Comparison of ENCODE assay signal across 23 cellular contexts in the genomic region with DNA sequence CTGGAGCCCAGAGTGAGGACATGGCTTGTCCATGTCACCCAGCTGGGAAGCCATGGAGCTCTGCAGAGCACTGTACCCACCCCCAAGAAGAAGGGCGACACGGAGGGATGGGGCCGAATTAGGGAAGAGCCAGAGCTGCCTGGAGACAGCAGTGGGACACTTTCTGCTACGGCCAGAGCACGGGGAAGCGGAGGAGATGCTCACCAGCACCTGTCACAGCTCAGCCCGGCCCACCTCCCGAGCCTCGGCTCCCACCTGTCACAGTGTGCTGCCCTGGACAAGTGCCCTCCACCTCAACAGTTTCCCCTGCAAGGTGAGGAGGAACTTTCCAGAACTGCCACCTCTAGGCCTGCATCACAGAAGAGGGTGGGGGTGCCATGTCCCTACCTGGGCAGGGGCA.
"Had no signal": no experiment of that assay in that cellular context is flagged by ENCODE, and none has a peak within 500 bp of the region (broad histone marks: within the 10 kb centered on the region; RNA-seq: fewer than 3 reads in every experiment).

No MANE protein-coding gene starts in this region.

- H3K27ac ChIP-seq: coronary artery, left lung, lower lobe of right lung, prostate gland, sigmoid colon, spleen, thoracic aorta, tibial nerve, upper lobe of left lung had no signal

- H3K36me3 ChIP-seq: left lung, lower lobe of right lung, prostate gland, sigmoid colon, spleen, thoracic aorta, tibial nerve, upper lobe of left lung had no signal

- DNase-seq: dermis blood vessel endothelial cell; effector memory CD4-positive, alpha-beta T cell; erythroblast; lower lobe of right lung; nephron progenitor cell; sigmoid colon; spleen; stimulated activated CD4-positive, alpha-beta T cell treated with anti-CD3 and anti-CD28 coated beads, Interleukin-4, amount 100 ng/mL, for 4 hours; stimulated activated naive B cell treated with anti-CD40 and anti-IgM and Interleukin-4, amounts not matched to agents 10 μg/mL and 1 μg/mL and 100 μg/mL, for 72 hours had no signal

- H3K27ac Mint-ChIP-seq: naive thymus-derived CD8-positive, alpha-beta T cell; stimulated activated naive B cell treated with anti-CD40 and anti-IgM and Interleukin-4, amounts not matched to agents 10 μg/mL and 1 μg/mL and 100 μg/mL, for 72 hours; stimulated activated naive CD8-positive, alpha-beta T cell treated with anti-CD3 and anti-CD28 coated beads, Interleukin-15, Interleukin-2, amounts not matched to agents 100 ng/mL and 50 ng/mL, for 24 hours had no signal

- H3K9me3 ChIP-seq: left lung, lower lobe of right lung, prostate gland, sigmoid colon, spleen, thoracic aorta, tibial nerve, upper lobe of left lung had no signal

- H3K27me3 ChIP-seq: left lung, sigmoid colon, spleen, tibial nerve, upper lobe of left lung had no signal

- H3K36me3 Mint-ChIP-seq: stimulated activated naive B cell treated with anti-CD40 and anti-IgM and Interleukin-4, amounts not matched to agents 10 μg/mL and 1 μg/mL and 100 μg/mL, for 72 hours had no signal

- H3K9me3 Mint-ChIP-seq: central memory CD8-positive, alpha-beta T cell; naive thymus-derived CD8-positive, alpha-beta T cell; nephron progenitor cell; stimulated activated naive B cell treated with anti-CD40 and anti-IgM and Interleukin-4, amounts not matched to agents 10 μg/mL and 1 μg/mL and 100 μg/mL, for 72 hours; stimulated activated naive CD8-positive, alpha-beta T cell treated with anti-CD3 and anti-CD28 coated beads, Interleukin-15, Interleukin-2, amounts not matched to agents 100 ng/mL and 50 ng/mL, for 24 hours had no signal

- H3K4me3 ChIP-seq: coronary artery, left lung, lower lobe of right lung, prostate gland, sigmoid colon, spleen, thoracic aorta, tibial nerve, upper lobe of left lung had no signal

- ATAC-seq: left lung; lower lobe of right lung; naive thymus-derived CD8-positive, alpha-beta T cell; right cardiac atrium; stimulated activated naive B cell treated with anti-CD40 and anti-IgM and Interleukin-4, amounts not matched to agents 10 μg/mL and 1 μg/mL and 100 μg/mL, for 72 hours had no signal

- H3K4me3 Mint-ChIP-seq: central memory CD8-positive, alpha-beta T cell; naive thymus-derived CD8-positive, alpha-beta T cell; nephron progenitor cell; stimulated activated naive B cell treated with anti-CD40 and anti-IgM and Interleukin-4, amounts not matched to agents 10 μg/mL and 1 μg/mL and 100 μg/mL, for 72 hours; stimulated activated naive CD8-positive, alpha-beta T cell treated with anti-CD3 and anti-CD28 coated beads, Interleukin-15, Interleukin-2, amounts not matched to agents 100 ng/mL and 50 ng/mL, for 24 hours had no signal

- H3K4me1 Mint-ChIP-seq: central memory CD8-positive, alpha-beta T cell had no signal

- H3K4me1 ChIP-seq: left lung, lower lobe of right lung, prostate gland, sigmoid colon, upper lobe of left lung had no signal

- FAIRE-seq: endometrium, frontal cortex, keratinocyte, urothelium cell line had no signal

- H3K27me3 Mint-ChIP-seq: central memory CD8-positive, alpha-beta T cell; naive thymus-derived CD8-positive, alpha-beta T cell; stimulated activated naive B cell treated with anti-CD40 and anti-IgM and Interleukin-4, amounts not matched to agents 10 μg/mL and 1 μg/mL and 100 μg/mL, for 72 hours; stimulated activated naive CD8-positive, alpha-beta T cell treated with anti-CD3 and anti-CD28 coated beads, Interleukin-15, Interleukin-2, amounts not matched to agents 100 ng/mL and 50 ng/mL, for 24 hours had no signal
